Comparison of ENCODE assay signal across 19 cellular contexts in the genomic region with DNA sequence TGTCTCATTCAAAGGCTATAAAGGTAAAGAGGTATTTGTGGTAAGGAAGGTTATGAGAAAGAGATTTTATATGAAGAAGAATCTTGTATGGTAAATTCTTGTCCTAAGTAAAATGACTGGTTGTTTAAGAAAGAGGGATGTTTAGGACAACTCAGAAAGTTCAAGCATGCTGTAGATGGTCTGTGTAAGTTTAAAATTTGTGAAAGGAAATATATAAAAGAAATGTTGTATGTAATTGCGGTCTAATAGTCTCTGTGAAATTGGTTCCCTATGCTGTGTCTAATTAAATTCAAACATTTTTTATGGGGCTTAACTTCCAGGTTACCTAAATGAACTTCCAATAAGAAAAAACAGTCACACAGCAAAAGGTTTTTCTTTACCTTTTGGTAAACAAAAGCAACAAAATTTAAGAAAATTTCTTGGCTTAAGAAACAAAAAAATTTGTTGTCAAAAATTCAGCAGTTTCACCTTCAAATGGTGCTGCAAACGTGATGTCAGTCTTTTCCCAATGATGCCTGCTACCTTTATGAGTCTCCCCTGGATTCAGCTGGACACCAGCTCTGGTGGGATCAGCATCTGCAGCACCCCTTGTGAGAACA.
"Had no signal": no experiment of that assay in that cellular context is flagged by ENCODE, and none has a peak within 500 bp of the region (broad histone marks: within the 10 kb centered on the region; RNA-seq: fewer than 3 reads in every experiment).

No MANE protein-coding gene starts in this region.

- H3K27me3 ChIP-seq: tibial nerve, vagina had no signal

- H3K36me3 ChIP-seq: tibial nerve, vagina had no signal

- H3K9me3 ChIP-seq: vagina had no signal

- H3K27ac Mint-ChIP-seq: activated B cell treated with CpG ODN at 0.5 μM for 24 hours; activated CD8-positive, alpha-beta T cell treated with anti-CD3 and anti-CD28 coated beads, Interleukin-2, amount 10 ng/mL, durations not matched to agents 7 days and 5 days; activated naive CD8-positive, alpha-beta T cell; T-helper 2 cell treated with Interferon-gamma antibody and Interleukin-4, amounts not matched to agents 5 μg/mL and 100 μg/mL, for 36 hours had no signal

- H3K36me3 Mint-ChIP-seq: activated naive CD8-positive, alpha-beta T cell had no signal

- DNase-seq: activated B cell treated with CpG ODN at 0.5 μM for 24 hours; activated CD4-positive, alpha-beta T cell treated with anti-CD3 and anti-CD28 coated beads for 48 hours; activated CD8-positive, alpha-beta memory T cell treated with anti-CD3 and anti-CD28 coated beads, Interleukin-2, amount 50 U/mL, for 4 hours; activated CD8-positive, alpha-beta T cell treated with anti-CD3 and anti-CD28 coated beads, Interleukin-2, amount 10 ng/mL, durations not matched to agents 7 days and 5 days; activated gamma-delta T cell; activated T-cell treated with anti-CD3 and anti-CD28 coated beads, Interleukin-2, amount 50 U/mL, for 48 hours; amygdala; cerebellar nuclear complex; left colon; stimulated activated CD4-positive, alpha-beta T cell treated with anti-CD3 and anti-CD28 coated beads, Interleukin-15, amount 100 ng/mL, for 24 hours; stimulated activated CD4-positive, alpha-beta T cell treated with anti-CD3 and anti-CD28 coated beads, Interleukin-4, amount 100 ng/mL, for 1 hour; stimulated activated naive CD4-positive, alpha-beta T cell; substantia nigra had no signal

- H3K27ac ChIP-seq: parathyroid adenoma, tibial nerve, vagina had no signal

- ATAC-seq: activated CD8-positive, alpha-beta T cell treated with anti-CD3 and anti-CD28 coated beads, Interleukin-2, amount 10 ng/mL, durations not matched to agents 7 days and 5 days; left colon had no signal

- H3K4me1 ChIP-seq: parathyroid adenoma, tibial nerve, vagina had no signal

- H3K4me3 Mint-ChIP-seq: activated B cell treated with CpG ODN at 0.5 μM for 24 hours; activated CD8-positive, alpha-beta T cell treated with anti-CD3 and anti-CD28 coated beads, Interleukin-2, amount 10 ng/mL, durations not matched to agents 7 days and 5 days; activated naive CD8-positive, alpha-beta T cell; T-helper 2 cell treated with Interferon-gamma antibody and Interleukin-4, amounts not matched to agents 5 μg/mL and 100 μg/mL, for 36 hours had no signal

- H3K4me3 ChIP-seq: lung, tibial nerve, vagina had no signal
